10 cellular contexts compared by ENCODE assay signal in genomic region chr18:51235011-51235789, GRCh38. TPM values are rescaled to one million over a fixed set of nuclear protein-coding genes. Genes with fewer than 3 reads are reported as not detected.
A peak's percentile ranks its signal among the peaks of the same experiment; 100 is the strongest.
DNase-seq lines count a peak whose midpoint lies in the region; ATAC-seq and TF ChIP-seq lines count a peak whose summit lies in the region.
"Had no signal": no experiment of that assay in that cellular context is flagged by ENCODE, and none has a peak within 500 bp of the region (broad histone marks: within the 10 kb centered on the region; RNA-seq: fewer than 3 reads in every experiment).

No MANE protein-coding gene starts in this region.

- no peaks in the 10 kb centered on the region for H3K27me3 ChIP-seq in Loucy (ENCODE audit: insufficient read depth, low read length, poor library complexity, severe bottlenecking)
- H3K27me3 ChIP-seq in prostate gland (replicated peaks; ENCODE audit: insufficient read depth), result no peaks in the 10 kb centered on the region
- no peaks in the 10 kb centered on the region for H3K27me3 ChIP-seq in esophagus squamous epithelium

- H3K79me2 ChIP-seq in Loucy (ENCODE audit: insufficient read depth, low read length), result no peaks in the 10 kb centered on the region
- H3K79me2 ChIP-seq: parathyroid adenoma had no signal

- peak overlapping the region; percentile 37 for H3K4me2 ChIP-seq in Loucy (ENCODE audit: low read depth, low read length, poor library complexity, severe bottlenecking)

- no peaks in the 10 kb centered on the region for H3K9me3 Mint-ChIP-seq in stimulated activated naive B cell treated with anti-CD40 and anti-IgM and Interleukin-4, amounts not matched to agents 10 μg/mL and 1 μg/mL and 100 μg/mL, for 72 hours
- H3K9me3 Mint-ChIP-seq: activated naive CD4-positive, alpha-beta T cell treated with anti-CD3 and anti-CD28 coated beads, Interleukin-2, amount 50 U/mL, for 24 hours had no signal

- WGBS in prostate gland, result 53% methylated on average over 6 of the region's 6 CpGs
- 23 to 36% methylated on average over 6 of the region's 6 CpGs for WGBS in esophagus squamous epithelium, 2 donors

- no peak overlapping the region for H3K9ac ChIP-seq in Loucy (ENCODE audit: low read depth, low read length, poor library complexity, severe bottlenecking)
- H3K9ac ChIP-seq: parathyroid adenoma had no signal

- peaks cover 12% of the 10 kb centered on the region for H3K4me1 ChIP-seq in Loucy (ENCODE audit: insufficient read depth, low read length, poor library complexity, severe bottlenecking)
- H3K4me1 ChIP-seq in prostate gland (replicated peaks), result no peaks in the 10 kb centered on the region
- H3K4me1 ChIP-seq in esophagus squamous epithelium, result peaks cover 0 to 17% (median 0%) of the 10 kb centered on the region in 3 donors
- H3K4me1 ChIP-seq: parathyroid adenoma had no signal

- H3K27ac ChIP-seq in prostate gland, result no peak overlapping the region
- no peak overlapping the region for H3K27ac ChIP-seq in esophagus squamous epithelium
- H3K27ac ChIP-seq: parathyroid adenoma had no signal

- in situ Hi-C loops in astrocyte of the spinal cord (cut with HindIII; ENCODE audit: low sequenced_read_pairs), result no loop called here

- peaks cover 4 to 5% of the 10 kb centered on the region in 2 donors for H3K27me3 Mint-ChIP-seq in stimulated activated naive B cell treated with anti-CD40 and anti-IgM and Interleukin-4, amounts not matched to agents 10 μg/mL and 1 μg/mL and 100 μg/mL, for 72 hours

- H3K4me1 Mint-ChIP-seq in stimulated activated naive B cell treated with anti-CD40 and anti-IgM and Interleukin-4, amounts not matched to agents 10 μg/mL and 1 μg/mL and 100 μg/mL, for 72 hours, result peaks cover 11 to 13% of the 10 kb centered on the region in 2 donors

- H3K27ac Mint-ChIP-seq in stimulated activated naive B cell treated with anti-CD40 and anti-IgM and Interleukin-4, amounts not matched to agents 10 μg/mL and 1 μg/mL and 100 μg/mL, for 72 hours, result peak overlapping the region; percentile 14

- no peaks in the 10 kb centered on the region for H3K36me3 Mint-ChIP-seq in stimulated activated naive B cell treated with anti-CD40 and anti-IgM and Interleukin-4, amounts not matched to agents 10 μg/mL and 1 μg/mL and 100 μg/mL, for 72 hours
- H3K36me3 Mint-ChIP-seq: activated naive CD4-positive, alpha-beta T cell treated with anti-CD3 and anti-CD28 coated beads, Interleukin-2, amount 50 U/mL, for 24 hours had no signal

- DNase-seq in COLO829 (ENCODE audit: low spot score) (peak; percentile 76), astrocyte of the spinal cord (ENCODE audit: low read depth, low spot score) (peak; percentile 16), cerebellar nuclear complex (lab: John Stamatoyannopoulos, UW) (no peak), prostate gland (ENCODE audit: low spot score) (no peak), esophagus squamous epithelium (lab: John Stamatoyannopoulos, UW) (no peak)
- DNase-seq in stimulated activated naive B cell treated with anti-CD40 and anti-IgM and Interleukin-4, amounts not matched to agents 10 μg/mL and 1 μg/mL and 100 μg/mL, for 72 hours, result peak; percentile 30

- TF ChIP-seq POLR2A in prostate gland (IDR thresholded peaks at IDR 0.05) (no peak), esophagus squamous epithelium (IDR thresholded peaks at IDR 0.05) (no peak)

- no peaks in the 10 kb centered on the region for H3K9me3 ChIP-seq in Loucy (ENCODE audit: insufficient read depth, low read depth, low read length)
- no peaks in the 10 kb centered on the region for H3K9me3 ChIP-seq in prostate gland
- H3K9me3 ChIP-seq in esophagus squamous epithelium, result no peaks in the 10 kb centered on the region

- H2AFZ ChIP-seq in Loucy (ENCODE audit: low read length), result peak overlapping the region; percentile 61; the same call in 1 of the 2 replicates
- H2AFZ ChIP-seq: parathyroid adenoma had no signal

- no peaks in the 10 kb centered on the region for H3K9me2 ChIP-seq in Loucy (replicated peaks; ENCODE audit: low read depth, low read length)

- H4K20me1 ChIP-seq in Loucy (ENCODE audit: insufficient read depth, low read length, poor library complexity, severe bottlenecking), result no peaks in the 10 kb centered on the region

- TF ChIP-seq CTCF in Loucy (conservative IDR thresholded peaks at IDR 0.05; ENCODE audit: low read length) (no peak), astrocyte of the spinal cord (IDR thresholded peaks at IDR 0.05; ENCODE audit: low read depth, low read length) (no peak), prostate gland (IDR thresholded peaks at IDR 0.05) (no peak), esophagus squamous epithelium (IDR thresholded peaks at IDR 0.05) (no peak)

- intact Hi-C loops in prostate gland (cut with DNase I) (no loop called here), esophagus squamous epithelium (cut with DNase I) (no loop called here)

- H3K4me3 Mint-ChIP-seq in stimulated activated naive B cell treated with anti-CD40 and anti-IgM and Interleukin-4, amounts not matched to agents 10 μg/mL and 1 μg/mL and 100 μg/mL, for 72 hours, result no peak overlapping the region
- H3K4me3 Mint-ChIP-seq: activated naive CD4-positive, alpha-beta T cell treated with anti-CD3 and anti-CD28 coated beads, Interleukin-2, amount 50 U/mL, for 24 hours had no signal

- ATAC-seq in GM21447 (IDR thresholded peaks at IDR 0.05; ENCODE audit: unreplicated experiment), result peak; percentile 85
- peak; percentile 94 to 100 for ATAC-seq in stimulated activated naive B cell treated with anti-CD40 and anti-IgM and Interleukin-4, amounts not matched to agents 10 μg/mL and 1 μg/mL and 100 μg/mL, for 72 hours (replicated peaks)

- no peaks in the 10 kb centered on the region for H3K36me3 ChIP-seq in Loucy (ENCODE audit: insufficient read depth, low read length)
- no peaks in the 10 kb centered on the region for H3K36me3 ChIP-seq in prostate gland
- H3K36me3 ChIP-seq in esophagus squamous epithelium, result no peaks in the 10 kb centered on the region

- H3F3A ChIP-seq in Loucy (ENCODE audit: low read depth), result no peaks in the 10 kb centered on the region

- H3K4me3 ChIP-seq in Loucy (ENCODE audit: low read length, poor library complexity, severe bottlenecking), result no peak overlapping the region
- H3K4me3 ChIP-seq in astrocyte of the spinal cord (ENCODE audit: low read depth, low read length), result no peak overlapping the region
- no peak overlapping the region for H3K4me3 ChIP-seq in prostate gland
- H3K4me3 ChIP-seq in esophagus squamous epithelium, result no peak overlapping the region

RNA-seq across cellular contexts. Expression of gene MEX3C, which starts 37.7 kb away (rescaled TPM):
- total RNA-seq in prostate gland, result 10 to 100 TPM; 29.2 to 54.0 TPM
- 10 to 100 TPM; 13.5 to 26.5 (median 21.4) TPM for total RNA-seq in esophagus squamous epithelium

Comparison
In these comparisons a context has a peak if more than half of its experiments do, and no peak if none do; other contexts are left out.
1. DNase-seq: peak in COLO829 (single experiment), astrocyte of the spinal cord (single experiment) and stimulated activated naive B cell treated with anti-CD40 and anti-IgM and Interleukin-4, amounts not matched to agents 10 μg/mL and 1 μg/mL and 100 μg/mL, for 72 hours (single experiment); none in cerebellar nuclear complex (0 of 2), prostate gland (single experiment) and esophagus squamous epithelium (single experiment).